ENCODE assay signal across 1 cellular context in the genomic region with DNA sequence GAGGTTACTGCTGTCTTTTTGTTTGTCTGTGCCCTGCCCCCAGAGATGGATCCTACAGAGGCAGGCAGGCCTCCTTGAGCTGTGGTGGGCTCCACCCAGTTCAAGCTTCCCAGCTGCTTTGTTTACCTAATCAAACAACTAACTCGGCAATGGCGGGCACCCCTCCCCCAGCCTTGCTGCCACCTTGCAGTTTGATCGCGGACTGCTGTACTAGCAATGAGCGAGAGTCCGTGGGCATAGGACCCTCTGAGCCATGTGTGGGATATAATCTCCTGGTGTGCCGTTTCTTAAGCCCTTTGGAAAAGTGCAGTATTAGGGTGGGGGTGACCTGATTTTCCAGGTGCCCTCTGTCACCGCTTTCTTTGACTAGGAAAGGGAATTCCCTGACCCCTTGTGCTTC. TPM values are rescaled to one million over a fixed set of nuclear protein-coding genes. Genes with fewer than 3 reads are reported as not detected.
"Had no signal": no experiment of that assay in that cellular context is flagged by ENCODE, and none has a peak within 500 bp of the region (broad histone marks: within the 10 kb centered on the region; RNA-seq: fewer than 3 reads in every experiment).

No MANE protein-coding gene starts in this region.

RNA-seq across cellular contexts. Expression of gene RETREG1, which starts 31.9 kb away (rescaled TPM):
- total RNA-seq: lung microvascular endothelial cell had no signal
